Comparison of ENCODE assay signal across 1 cellular context in genomic region chr2:176126929-176127768, GRCh38.
TF ChIP-seq lines count a peak whose summit lies in the region.

No MANE protein-coding gene starts in this region.

TF ChIP-seq in H1, 55 proteins besides CTCF, POLR2A, EP300 and RAD21:
- TF ChIP-seq BRCA1 (IDR thresholded peaks at IDR 0.05; ENCODE audit: low read depth, low read length) (no peak), SUZ12 (IDR thresholded peaks at IDR 0.05; ENCODE audit: low read length) (no peak), SP2 (IDR thresholded peaks at IDR 0.05; ENCODE audit: low read length) (no peak), EGR1 (IDR thresholded peaks at IDR 0.05; ENCODE audit: borderline replicate concordance, low read depth, low read length) (no peak), SP4 (IDR thresholded peaks at IDR 0.05; ENCODE audit: low read length) (no peak), KDM1A (IDR thresholded peaks at IDR 0.05; ENCODE audit: borderline replicate concordance, low read length) (no peak), KDM5A (IDR thresholded peaks at IDR 0.05; ENCODE audit: low read length) (no peak), SIRT6 (IDR thresholded peaks at IDR 0.05; ENCODE audit: low read length) (no peak), HDAC2 (IDR thresholded peaks at IDR 0.05; ENCODE audit: borderline replicate concordance in 1 of 2, low read depth in 2 of 2, low read length in 2 of 2) (no peak), CREB1 (IDR thresholded peaks at IDR 0.05) (no peak), RNF2 (IDR thresholded peaks at IDR 0.05; ENCODE audit: borderline replicate concordance, low read depth, low read length, missing control alignments, poor library complexity, severe bottlenecking) (no peak), RBBP5 (IDR thresholded peaks at IDR 0.05; ENCODE audit: borderline replicate concordance, low read depth, low read length) (no peak), ATF2 (IDR thresholded peaks at IDR 0.05; ENCODE audit: low read length) (no peak), RFX5 (IDR thresholded peaks at IDR 0.05; ENCODE audit: borderline replicate concordance, low read depth, low read length) (no peak), SIN3A (conservative IDR thresholded peaks at IDR 0.05 in 1 of 2, IDR thresholded peaks at IDR 0.05 in 1 of 2; ENCODE audit: low read depth in 1 of 2, low read length in 2 of 2) (no peak), ZNF274 (IDR thresholded peaks at IDR 0.05; ENCODE audit: borderline replicate concordance, extremely low read depth, low read length) (no peak), CHD2 (IDR thresholded peaks at IDR 0.05; ENCODE audit: low read length) (no peak), YY1 (IDR thresholded peaks at IDR 0.05; ENCODE audit: low read depth, low read length) (no peak), BCL11A (IDR thresholded peaks at IDR 0.05; ENCODE audit: low read depth in 2 of 2, low read length in 2 of 2) (no peak)
